Comparison of ENCODE assay signal across 8 cellular contexts in the genomic region with DNA sequence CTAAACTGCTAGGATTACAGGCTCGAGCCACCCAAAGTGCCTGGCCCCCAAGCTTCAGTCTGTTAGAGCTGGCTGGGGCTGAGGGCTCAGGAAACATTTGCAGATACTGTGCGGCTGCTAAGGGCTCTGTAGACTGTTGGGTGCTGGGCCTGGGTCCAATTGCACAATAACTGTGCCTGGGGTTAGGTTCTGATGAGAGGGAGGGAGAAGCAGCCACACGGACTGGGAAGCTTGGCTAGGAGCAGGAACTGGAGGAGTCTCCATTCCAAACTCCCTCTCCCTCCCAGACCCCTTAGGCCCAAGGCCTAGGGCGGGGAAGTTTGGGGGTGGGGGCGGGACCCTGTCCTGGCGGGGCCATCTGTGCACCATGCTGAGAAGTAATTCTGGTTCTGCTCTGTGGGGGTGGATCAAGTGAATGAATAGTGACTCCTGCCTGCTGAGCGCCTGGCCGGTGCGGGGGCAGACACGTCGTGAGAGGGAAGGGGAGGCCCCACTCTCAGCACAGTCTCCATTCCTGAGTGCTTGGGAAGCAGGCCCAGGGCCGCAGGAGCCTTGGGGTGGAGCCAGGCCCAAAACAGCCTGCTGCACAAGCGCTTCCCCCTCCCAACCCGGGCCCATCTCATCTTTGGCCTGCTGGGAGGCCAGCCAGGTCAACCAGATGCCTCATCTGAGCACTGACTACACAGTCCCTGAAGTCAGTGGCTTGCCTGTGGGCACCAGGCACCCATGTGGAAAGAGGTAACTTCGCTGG. TPM values are rescaled to one million over a fixed set of nuclear protein-coding genes. Genes with fewer than 3 reads are reported as not detected.
DNase-seq lines count a peak whose midpoint lies in the region; ATAC-seq lines count a peak whose summit lies in the region.

No MANE protein-coding gene starts in this region.

- H3K4me1 ChIP-seq in adipocyte (ENCODE audit: control insufficient read depth, insufficient read depth, low read length) (peaks cover 47% of the 10 kb centered on the region), right cardiac atrium (ENCODE audit: control insufficient read depth, insufficient read depth, low read length) (peaks cover 13% of the 10 kb centered on the region)

- H3K4me3 Mint-ChIP-seq in activated T-cell treated with anti-CD3 and anti-CD28 coated beads, Interleukin-2, amount 50 U/mL, for 24 hours, result peak overlapping the region; percentile 45

- 23% methylated on average over 15 of the region's 15 CpGs for WGBS in right cardiac atrium

- H3K27me3 Mint-ChIP-seq in activated T-cell treated with anti-CD3 and anti-CD28 coated beads, Interleukin-2, amount 50 U/mL, for 24 hours, result peaks cover 65% of the 10 kb centered on the region

- no peaks in the 10 kb centered on the region for H3K36me3 Mint-ChIP-seq in activated T-cell treated with anti-CD3 and anti-CD28 coated beads, Interleukin-2, amount 50 U/mL, for 24 hours (ENCODE audit: low read depth)

- H3K9me3 ChIP-seq in adipocyte (ENCODE audit: control insufficient read depth, low read length) (peaks cover 10% of the 10 kb centered on the region), right cardiac atrium (ENCODE audit: control insufficient read depth, low read length) (no peaks in the 10 kb centered on the region)

- intact Hi-C loops in right cardiac atrium (cut with DNase I), result no loop called here
- intact Hi-C loops in sciatic nerve (cut with DNase I), result no loop called here

- ATAC-seq in right cardiac atrium (peak; percentile 67 to 78), sciatic nerve (peak; percentile 86), HG03039 (IDR thresholded peaks at IDR 0.05; ENCODE audit: unreplicated experiment) (no peak), HG02938 (IDR thresholded peaks at IDR 0.05; ENCODE audit: unreplicated experiment) (no peak), HG03095 (IDR thresholded peaks at IDR 0.05; ENCODE audit: unreplicated experiment) (no peak)

- peak overlapping the region; percentile 49 for H3K27ac ChIP-seq in right cardiac atrium (ENCODE audit: low read length)

- no peak for DNase-seq in activated T-cell treated with anti-CD3 and anti-CD28 coated beads, Interleukin-2, amount 50 U/mL, for 24 hours
- DNase-seq in activated T-cell treated with anti-CD3 and anti-CD28 coated beads for 4 hours (no peak), adipocyte (ENCODE audit: low read depth) (peak; percentile 93), right cardiac atrium (peak; percentile 89 to 95 (median 94)), sciatic nerve (ENCODE audit: low spot score) (peak; percentile 83)

- H3K4me1 Mint-ChIP-seq in activated T-cell treated with anti-CD3 and anti-CD28 coated beads, Interleukin-2, amount 50 U/mL, for 24 hours (ENCODE audit: low read depth), result peaks cover 7% of the 10 kb centered on the region

- H3K27ac Mint-ChIP-seq in activated T-cell treated with anti-CD3 and anti-CD28 coated beads, Interleukin-2, amount 50 U/mL, for 24 hours, result no peak overlapping the region

- peak overlapping the region; percentile 99 for H3K9ac ChIP-seq in adipocyte (ENCODE audit: low read length)

- H3K36me3 ChIP-seq in adipocyte (ENCODE audit: control insufficient read depth, insufficient read depth, low read length, severe bottlenecking), result peaks cover 25% of the 10 kb centered on the region

- H3K27me3 ChIP-seq in adipocyte (replicated peaks; ENCODE audit: control insufficient read depth, insufficient read depth, low read length) (no peaks in the 10 kb centered on the region), right cardiac atrium (ENCODE audit: control insufficient read depth, insufficient read depth) (no peaks in the 10 kb centered on the region)

- peak overlapping the region; percentile 97 for H3K4me3 ChIP-seq in adipocyte (ENCODE audit: low read length)
- peak overlapping the region; percentile 81 for H3K4me3 ChIP-seq in right cardiac atrium (ENCODE audit: low read length)

- H3K9me3 Mint-ChIP-seq in activated T-cell treated with anti-CD3 and anti-CD28 coated beads, Interleukin-2, amount 50 U/mL, for 24 hours, result peaks cover 9% of the 10 kb centered on the region

RNA-seq across cellular contexts. Expression of a gene that starts 1.5 kb away (rescaled TPM):
- total RNA-seq in right cardiac atrium (10 to 100 TPM; 37.6 to 88.3 (median 52.9) TPM), sciatic nerve (73.1 TPM)
- 77.8 TPM for polyA plus RNA-seq in right cardiac atrium

Comparison
In these comparisons a context has a peak if more than half of its experiments do, and no peak if none do; other contexts are left out.
1. DNase-seq: peak in adipocyte (single experiment), right cardiac atrium (3 of 3) and sciatic nerve (single experiment); none in activated T-cell treated with anti-CD3 and anti-CD28 coated beads, Interleukin-2, amount 50 U/mL, for 24 hours (single experiment) and activated T-cell treated with anti-CD3 and anti-CD28 coated beads for 4 hours (single experiment).
2. ATAC-seq: peak in right cardiac atrium (2 of 2) and sciatic nerve (single experiment); none in HG03039 (single experiment), HG02938 (single experiment) and HG03095 (single experiment).